Comparison of ENCODE assay signal across 22 cellular contexts in the genomic region with DNA sequence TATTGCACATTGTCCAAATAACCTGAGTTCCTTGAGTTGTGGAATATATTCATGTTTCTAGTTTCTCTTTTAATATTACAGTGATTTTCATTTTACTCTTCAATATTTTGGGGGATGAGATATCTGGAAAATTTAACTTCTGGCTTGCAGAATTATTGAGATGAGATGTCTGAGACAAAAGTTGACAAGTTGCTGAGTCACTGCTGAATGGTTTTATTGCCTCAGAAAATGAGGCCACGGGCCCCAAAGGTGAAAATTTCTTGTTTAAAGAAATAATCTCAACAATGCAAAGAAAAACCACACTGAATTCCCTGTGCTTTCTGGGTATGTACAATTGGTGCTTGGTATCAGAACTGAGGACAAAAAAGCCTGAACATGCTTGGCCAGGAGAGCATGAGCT.
DNase-seq lines count a peak whose midpoint lies in the region; ATAC-seq, FAIRE-seq and TF ChIP-seq lines count a peak whose summit lies in the region.
"Had no signal": no experiment of that assay in that cellular context is flagged by ENCODE, and none has a peak within 500 bp of the region (broad histone marks: within the 10 kb centered on the region; RNA-seq: fewer than 3 reads in every experiment).

No MANE protein-coding gene starts in this region.

- peaks cover 9% of the 10 kb centered on the region; the same call in 2 of the 3 replicates for H3K4me1 Mint-ChIP-seq in GM23338
- H3K4me1 Mint-ChIP-seq: CD4-positive, CD25-positive, alpha-beta regulatory T cell; IgD-negative memory B cell had no signal

- TF ChIP-seq POLR2A in K562 (conservative IDR thresholded peaks at IDR 0.05) = no peak

- H4K8ac ChIP-seq in mesendoderm (ENCODE audit: low read depth, low read length) = no peak overlapping the region

- H3K4me2 ChIP-seq in GM23338 (no peak overlapping the region), K562 (ENCODE audit: insufficient read depth, low read length) (no peak overlapping the region), mesendoderm (ENCODE audit: low read length) (no peak overlapping the region)
- H3K4me2 ChIP-seq: SK-N-SH had no signal

- H3K36me3 Mint-ChIP-seq in GM23338 (ENCODE audit: low read depth) = no peaks in the 10 kb centered on the region
- H3K36me3 Mint-ChIP-seq: CD4-positive, CD25-positive, alpha-beta regulatory T cell; IgD-negative memory B cell had no signal

- no peak for FAIRE-seq in K562 (lab: Jason Lieb, UNC)
- FAIRE-seq: G401.6, GM12891 had no signal

- H3K4me3 ChIP-seq in GM23338 (no peak overlapping the region), HUES6 (ENCODE audit: low read depth, low read length) (no peak overlapping the region), K562 (no peak overlapping the region), mesendoderm (ENCODE audit: low read length) (no peak overlapping the region), colonic mucosa (no peak overlapping the region)

- in situ Hi-C loops in K562 (cut with MboI) = no loop called here

- no peak overlapping the region for H4K5ac ChIP-seq in mesendoderm (ENCODE audit: low read length)

- no peaks in the 10 kb centered on the region for H3K79me1 ChIP-seq in mesendoderm (ENCODE audit: low read length)

- no peaks in the 10 kb centered on the region for H3K27me3 Mint-ChIP-seq in GM23338 (ENCODE audit: insufficient read depth, low read depth, poor library complexity)
- H3K27me3 Mint-ChIP-seq: CD4-positive, CD25-positive, alpha-beta regulatory T cell had no signal

- no TSS peak for BruUV-seq in K562 (replicated peaks; lab: Mats Ljungman, UMichigan)

- no peak for TF ChIP-seq RAD21 in K562 (CRISPR knock-in tag; conservative IDR thresholded peaks at IDR 0.05 in 1 of 2, IDR thresholded peaks at IDR 0.05 in 1 of 2)

- H3K27ac Mint-ChIP-seq in GM23338 = peak overlapping the region; percentile 87
- H3K27ac Mint-ChIP-seq: IgD-negative memory B cell had no signal

- CTCF ChIA-PET in K562 (lab: Yijun Ruan, JAX; ENCODE audit: low intra/inter-chr PET ratio) = no interaction called here

- H3K4ac ChIP-seq in mesendoderm (ENCODE audit: low read depth, low read length) = no peak overlapping the region

- H3K9me1 ChIP-seq in K562 (ENCODE audit: control insufficient read depth, insufficient read depth, low read length) = no peaks in the 10 kb centered on the region

- H3K27ac ChIP-seq in GM23338 (ENCODE audit: low read depth) (no peak overlapping the region), HUES6 (ENCODE audit: low read depth, low read length) (0 out of 2 replicates have a peak overlapping the region, but pooled peaks have one; percentile 9), K562 (ENCODE audit: extremely low read depth, low read depth, low read length) (no peak overlapping the region), mesendoderm (ENCODE audit: low read depth, low read length) (no peak overlapping the region), colonic mucosa (no peak overlapping the region)

- H3K79me2 ChIP-seq in GM23338 (replicated peaks; ENCODE audit: insufficient read depth) = no peaks in the 10 kb centered on the region
- no peaks in the 10 kb centered on the region for H3K79me2 ChIP-seq in K562 (ENCODE audit: control insufficient read depth, insufficient read depth, low read length)
- H3K79me2 ChIP-seq in mesendoderm (ENCODE audit: control insufficient read depth, insufficient read depth, low read length) = no peaks in the 10 kb centered on the region

- no peaks in the 10 kb centered on the region for H3K9me3 Mint-ChIP-seq in GM23338

- H3K27me3 ChIP-seq in GM23338 (ENCODE audit: insufficient read depth) (no peaks in the 10 kb centered on the region), HUES6 (ENCODE audit: control insufficient read depth, insufficient read depth, low read length) (no peaks in the 10 kb centered on the region), K562 (ENCODE audit: control insufficient read depth in 2 of 2, insufficient read depth in 2 of 2, low read length in 2 of 2) (no peaks in the 10 kb centered on the region), mesendoderm (ENCODE audit: insufficient read depth, low read length, poor library complexity) (no peaks in the 10 kb centered on the region), colonic mucosa (no peaks in the 10 kb centered on the region)

- H3K9me2 ChIP-seq in GM23338 (ENCODE audit: insufficient read depth) = peaks cover under 1% of the 10 kb centered on the region; the same call in 1 of the 2 replicates
- H3K9me2 ChIP-seq: SK-N-SH had no signal

- H4K20me1 ChIP-seq in GM23338 (replicated peaks; ENCODE audit: insufficient read depth) (no peaks in the 10 kb centered on the region), K562 (replicated peaks; ENCODE audit: control insufficient read depth, insufficient read depth, low read length) (no peaks in the 10 kb centered on the region)

- H2BK5ac ChIP-seq in mesendoderm (ENCODE audit: low read length) = no peak overlapping the region

- 0% methylated on average over 1 of the region's 1 CpG for WGBS in K562 (ENCODE audit: insufficient coverage, low coverage, missing lambda C conversion rate)
- no CpG with 5 or more reads among the region's 1 CpG for WGBS in mesendoderm (ENCODE audit: extremely low coverage, insufficient coverage, low lambda C conversion rate)

- POLR2A ChIA-PET in K562 (lab: Yijun Ruan, JAX) = no interaction called here

- H3K36me3 ChIP-seq in GM23338 (ENCODE audit: insufficient read depth) = no peaks in the 10 kb centered on the region
- no peaks in the 10 kb centered on the region for H3K36me3 ChIP-seq in HUES6 (ENCODE audit: control insufficient read depth, insufficient read depth, low read length)
- no peaks in the 10 kb centered on the region for H3K36me3 ChIP-seq in K562 (ENCODE audit: control insufficient read depth, insufficient read depth, low read length)
- H3K36me3 ChIP-seq in mesendoderm (ENCODE audit: control insufficient read depth, insufficient read depth, low read length) = no peaks in the 10 kb centered on the region
- H3K36me3 ChIP-seq in colonic mucosa = no peaks in the 10 kb centered on the region

- DNase-seq in GM23338 (ENCODE audit: low spot score) (no peak), K562 (ENCODE audit: extremely low read depth in 1 of 4, low spot score in 3 of 4) (peak in 1 of 4 experiments; percentile 5), mesendoderm (peak; percentile 16), colonic mucosa (no peak)
- DNase-seq: ACHN; CD4-positive, CD25-positive, alpha-beta regulatory T cell; DMS79 treated with DMSO at 0.1 percent for 48 hours; H7; NCI-H1048; NCI-H146; NCI-H2107; NCI-H226; NCI-H526; SK-N-SH had no signal

- no peak overlapping the region for H2BK120ac ChIP-seq in mesendoderm (ENCODE audit: low read depth, low read length)

- intact Hi-C loops in K562 (cut with micrococcal nuclease) (no loop called here), colonic mucosa (cut with DNase I) (no loop called here)

- H2AK5ac ChIP-seq in mesendoderm (ENCODE audit: low read length) = no peak overlapping the region

- H3K4me3 Mint-ChIP-seq in GM23338 = no peak overlapping the region
- H3K4me3 Mint-ChIP-seq: CD4-positive, CD25-positive, alpha-beta regulatory T cell; IgD-negative memory B cell had no signal

- peak overlapping the region; percentile 57 for H2BK15ac ChIP-seq in mesendoderm (replicated peaks; ENCODE audit: low read depth)

- H3K56ac ChIP-seq in mesendoderm (ENCODE audit: low read length) = no peak overlapping the region

- TF ChIP-seq EP300 in K562 (IDR thresholded peaks at IDR 0.05; ENCODE audit: low read length) = no peak

- no peak overlapping the region for H3K23ac ChIP-seq in mesendoderm (ENCODE audit: low read length)

- no peaks in the 10 kb centered on the region for H3F3A ChIP-seq in GM23338 (replicated peaks; ENCODE audit: low read depth)

- no peaks in the 10 kb centered on the region; the same call in 1 of the 2 replicates for H3K4me1 ChIP-seq in GM23338 (ENCODE audit: insufficient read depth)
- H3K4me1 ChIP-seq in HUES6 (ENCODE audit: control insufficient read depth, insufficient read depth, low read length) = 0 out of 2 replicates have a peak, but pooled peaks cover 8% of the 10 kb centered on the region
- H3K4me1 ChIP-seq in K562 (replicated peaks in 1 of 2; ENCODE audit: control insufficient read depth in 2 of 2, insufficient read depth in 2 of 2, low read length in 2 of 2) = no peaks in the 10 kb centered on the region; a peak in 1 of 5 replicates
- no peaks in the 10 kb centered on the region for H3K4me1 ChIP-seq in mesendoderm (ENCODE audit: control insufficient read depth, low read depth, low read length)
- no peaks in the 10 kb centered on the region for H3K4me1 ChIP-seq in colonic mucosa

- H3K18ac ChIP-seq in mesendoderm (ENCODE audit: low read length) = peak overlapping the region; percentile 80

- H3K9me3 ChIP-seq in HUES6 (ENCODE audit: control insufficient read depth, insufficient read depth, low read depth, low read length) (no peaks in the 10 kb centered on the region), K562 (replicated peaks; ENCODE audit: control insufficient read depth, insufficient read depth, low read depth, low read length) (no peaks in the 10 kb centered on the region), colonic mucosa (no peaks in the 10 kb centered on the region)

- H2AFZ ChIP-seq in GM23338 = peak overlapping the region; percentile 76; the same call in 1 of the 2 replicates
- H2AFZ ChIP-seq in K562 (ENCODE audit: low read depth, low read length) = peak overlapping the region; percentile 60

- TF ChIP-seq CTCF in GM23338 (conservative IDR thresholded peaks at IDR 0.05; ENCODE audit: low read depth in 2 of 2) (no peak), K562 (IDR thresholded peaks at IDR 0.05 in 2 of 3, conservative IDR thresholded peaks at IDR 0.05 in 1 of 3; ENCODE audit: insufficient read depth in 2 of 3, low read depth in 1 of 3, low read length in 3 of 3) (no peak), colonic mucosa (IDR thresholded peaks at IDR 0.05) (no peak)

- ATAC-seq in GM23338 (no peak), K562 (no peak), esophagus mucosa (no peak)
- no peak for ATAC-seq in activated CD4-positive, CD25-positive, alpha-beta regulatory T cell treated with anti-CD3 and anti-CD28 coated beads, Interleukin-2, amount 50 U/mL, for 24 hours
- ATAC-seq: Panc1, Right ventricle myocardium inferior had no signal

- H3K9ac ChIP-seq in HUES6 (ENCODE audit: low read length) (no peak overlapping the region), K562 (ENCODE audit: insufficient read depth in 1 of 2, low read depth in 2 of 2, low read length in 2 of 2) (no peak overlapping the region), mesendoderm (ENCODE audit: low read length) (no peak overlapping the region), colonic mucosa (ENCODE audit: low read depth in 2 of 2, low read length in 2 of 2) (no peak overlapping the region)
- H3K9ac ChIP-seq: SK-N-SH had no signal

TF ChIP-seq in GM23338, 12 proteins besides CTCF, POLR2A, EP300 and RAD21 (continues in another document):
- TF ChIP-seq ZNF114 (CRISPR knock-in tag; IDR thresholded peaks at IDR 0.05) (no peak), CREB1 (CRISPR knock-in tag; IDR thresholded peaks at IDR 0.05; ENCODE audit: low read depth) (no peak)

TF ChIP-seq in K562, 482 proteins besides CTCF, POLR2A, EP300 and RAD21 (continues in another document):
- TF ChIP-seq ZNF316 (IDR thresholded peaks at IDR 0.05) (peak; percentile 64), ETS2 (tag; IDR thresholded peaks at IDR 0.05; ENCODE audit: borderline replicate concordance, poor library complexity, severe bottlenecking) (no peak), NFE2 (IDR thresholded peaks at IDR 0.05; ENCODE audit: low read depth) (peak; percentile 84), RB1 (IDR thresholded peaks at IDR 0.05; ENCODE audit: low read depth) (no peak), ESRRA (IDR thresholded peaks at IDR 0.05; ENCODE audit: borderline replicate concordance, low read depth) (no peak)
